29 cellular contexts compared by ENCODE assay signal in genomic region chr9:128486201-128486600, GRCh38.
"Had no signal": no experiment of that assay in that cellular context is flagged by ENCODE, and none has a peak within 500 bp of the region (broad histone marks: within the 10 kb centered on the region; RNA-seq: fewer than 3 reads in every experiment).

No MANE protein-coding gene starts in this region.

- H3K9me3 ChIP-seq: ovary, psoas muscle, right lobe of liver, sigmoid colon, suprapubic skin, testis, tibial artery, transverse colon, upper lobe of right lung, uterus had no signal

- H3K27me3 Mint-ChIP-seq: progenitor cell of endocrine pancreas; stimulated activated memory B cell treated with anti-CD40 and anti-IgM and Interleukin-4, amounts not matched to agents 10 μg/mL and 1 μg/mL and 100 μg/mL, for 72 hours; stimulated activated naive CD8-positive, alpha-beta T cell treated with anti-CD3 and anti-CD28 coated beads, Interleukin-15, amount 100 ng/mL, for 72 hours; type B pancreatic cell had no signal

- ATAC-seq: natural killer cell; psoas muscle; right cardiac atrium; stimulated activated memory B cell treated with anti-CD40 and anti-IgM and Interleukin-4, amounts not matched to agents 10 μg/mL and 1 μg/mL and 100 μg/mL, for 72 hours; stimulated activated naive CD8-positive, alpha-beta T cell treated with anti-CD3 and anti-CD28 coated beads, Interleukin-15, amount 100 ng/mL, for 72 hours; stimulated activated naive CD8-positive, alpha-beta T cell treated with anti-CD3 and anti-CD28 coated beads, Interleukin-15, Interleukin-2, amounts not matched to agents 100 U/mL and 50 U/mL, for 24 hours; upper lobe of right lung had no signal

- H3K4me1 ChIP-seq: neural progenitor cell, parathyroid adenoma, psoas muscle, right lobe of liver, sigmoid colon, suprapubic skin, testis, tibial artery, transverse colon, upper lobe of right lung, uterus had no signal

- H3K27ac Mint-ChIP-seq: nephron; neural progenitor cell; progenitor cell of endocrine pancreas; stimulated activated memory B cell treated with anti-CD40 and anti-IgM and Interleukin-4, amounts not matched to agents 10 μg/mL and 1 μg/mL and 100 μg/mL, for 72 hours; type B pancreatic cell had no signal

- H3K4me1 Mint-ChIP-seq: natural killer cell; nephron; neural progenitor cell; stimulated activated memory B cell treated with anti-CD40 and anti-IgM and Interleukin-4, amounts not matched to agents 10 μg/mL and 1 μg/mL and 100 μg/mL, for 72 hours; stimulated activated naive CD8-positive, alpha-beta T cell treated with anti-CD3 and anti-CD28 coated beads, Interleukin-15, amount 100 ng/mL, for 72 hours had no signal

- DNase-seq: natural killer cell; occipital lobe; ovary; posterior cingulate gyrus; psoas muscle; right cardiac atrium; right lobe of liver; sigmoid colon; small intestine; stimulated activated CD4-positive, alpha-beta T cell treated with anti-CD3 and anti-CD28 coated beads, Interleukin-15, amount 100 ng/mL, for 24 hours; stimulated activated CD4-positive, alpha-beta T cell treated with anti-CD3 and anti-CD28 coated beads, Interleukin-2, amount 100 ng/mL, for 24 hours; stimulated activated CD4-positive, alpha-beta T cell treated with anti-CD3 and anti-CD28 coated beads, Interleukin-2, amount 100 ng/mL, for 48 hours; stimulated activated CD4-positive, alpha-beta T cell treated with anti-CD3 and anti-CD28 coated beads, Interleukin-4, amount 100 ng/mL, for 24 hours; stimulated activated naive CD4-positive, alpha-beta T cell; stimulated activated naive CD8-positive, alpha-beta T cell treated with anti-CD3 and anti-CD28 coated beads, Interleukin-15, amount 100 ng/mL, for 72 hours; stimulated activated naive CD8-positive, alpha-beta T cell treated with anti-CD3 and anti-CD28 coated beads, Interleukin-15, Interleukin-2, amounts not matched to agents 100 U/mL and 50 U/mL, for 24 hours; substantia nigra; testis; tibial artery; transverse colon; upper lobe of right lung; uterus had no signal

- H3K4me3 Mint-ChIP-seq: natural killer cell; nephron; neural progenitor cell; stimulated activated memory B cell treated with anti-CD40 and anti-IgM and Interleukin-4, amounts not matched to agents 10 μg/mL and 1 μg/mL and 100 μg/mL, for 72 hours; stimulated activated naive CD8-positive, alpha-beta T cell treated with anti-CD3 and anti-CD28 coated beads, Interleukin-15, amount 100 ng/mL, for 72 hours; type B pancreatic cell had no signal

- H3K9me3 Mint-ChIP-seq: natural killer cell; nephron; neural progenitor cell; stimulated activated memory B cell treated with anti-CD40 and anti-IgM and Interleukin-4, amounts not matched to agents 10 μg/mL and 1 μg/mL and 100 μg/mL, for 72 hours; stimulated activated naive CD8-positive, alpha-beta T cell treated with anti-CD3 and anti-CD28 coated beads, Interleukin-15, amount 100 ng/mL, for 72 hours; type B pancreatic cell had no signal

- H3K4me3 ChIP-seq: neural progenitor cell, ovary, psoas muscle, right lobe of liver, sigmoid colon, suprapubic skin, testis, tibial artery, transverse colon, upper lobe of right lung, uterus had no signal

- H3K27ac ChIP-seq: neural progenitor cell, ovary, parathyroid adenoma, psoas muscle, right lobe of liver, sigmoid colon, suprapubic skin, testis, tibial artery, transverse colon, upper lobe of right lung, uterus had no signal

- H3K36me3 ChIP-seq: neural progenitor cell, ovary, uterus had no signal
